ENCODE assay signal across 8 cellular contexts in the genomic region with DNA sequence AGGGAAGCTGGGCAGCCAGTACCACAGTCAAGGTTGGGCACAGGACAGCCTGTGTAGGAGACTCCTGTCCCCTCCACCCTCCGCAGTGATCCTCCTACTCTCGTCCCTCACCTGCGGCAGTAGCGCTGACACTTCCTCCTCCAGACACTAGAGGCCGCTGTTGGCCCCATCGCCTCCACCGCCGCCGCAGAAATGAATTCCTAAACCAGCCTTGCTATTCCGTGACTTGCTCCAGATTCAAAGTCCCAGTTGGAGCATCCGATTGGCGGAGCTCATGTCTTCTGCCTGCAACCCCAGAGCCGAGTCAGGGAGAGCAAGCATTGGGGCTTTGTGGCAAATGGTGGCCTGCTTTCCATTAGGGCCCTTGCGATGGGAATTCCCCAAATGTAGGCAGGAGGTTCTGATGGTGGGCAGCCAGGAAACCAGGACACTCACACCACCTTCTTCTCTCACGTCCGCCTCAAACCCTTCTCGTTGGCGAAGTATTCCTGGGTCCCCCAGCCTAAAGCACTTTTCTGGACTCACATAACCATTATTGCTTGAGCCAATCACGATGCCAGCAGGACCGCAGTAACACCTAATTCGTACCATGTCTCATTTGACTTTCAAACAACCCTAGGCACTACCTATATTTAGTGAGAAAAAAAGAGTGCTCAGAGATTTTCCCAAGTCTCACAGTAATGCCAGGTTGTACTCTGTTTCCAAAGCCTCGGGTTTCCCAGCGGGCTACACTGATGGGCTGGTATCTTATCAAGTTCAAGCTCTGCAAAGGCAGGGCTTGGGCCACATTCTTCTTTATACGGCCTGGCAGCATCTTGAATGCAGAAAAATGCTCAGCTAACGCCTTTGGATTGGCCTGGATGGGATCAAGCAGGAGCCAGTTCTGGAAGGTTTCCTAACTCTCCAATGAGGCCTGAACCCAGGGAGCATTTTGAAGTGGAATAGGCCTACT. TPM values are rescaled to one million over a fixed set of nuclear protein-coding genes. Genes with fewer than 3 reads are reported as not detected.
DNase-seq lines count a peak whose midpoint lies in the region; ATAC-seq and TF ChIP-seq lines count a peak whose summit lies in the region.

No MANE protein-coding gene starts in this region.

- peak in 2 of 3 donors; percentile 3 to 94 for TF ChIP-seq CTCF in lower leg skin (IDR thresholded peaks at IDR 0.05)

- 20 to 21% methylated on average over 25 of the region's 25 CpGs for WGBS in lower leg skin, 2 donors

- H3K4me3 ChIP-seq in GM08714 (ENCODE audit: low read length), result peak overlapping the region; percentile 53; the same call in 1 of the 2 replicates
- no peak overlapping the region for H3K4me3 ChIP-seq in lower leg skin (ENCODE audit: low read depth, poor library complexity, severe bottlenecking)

- TF ChIP-seq POLR2A in lower leg skin (IDR thresholded peaks at IDR 0.05), result no peak

- ATAC-seq in HG03095 (IDR thresholded peaks at IDR 0.05; ENCODE audit: unreplicated experiment) (peak; percentile 26), GM19397 (IDR thresholded peaks at IDR 0.05; ENCODE audit: unreplicated experiment) (no peak)

- intact Hi-C loops in lower leg skin (cut with DNase I; ENCODE audit: low total_unique reads), result no loop called here

- DNase-seq in NCI-H446 (lab: John Stamatoyannopoulos, UW) (peak; percentile 33 to 73), dermis blood vessel endothelial cell (peak; percentile 83), lower leg skin (ENCODE audit: low spot score in 2 of 2) (peak; percentile 82 to 97)
- DNase-seq in activated CD4-positive, alpha-beta T cell treated with anti-CD3 and anti-CD28 coated beads, Interleukin-2, amount 50 U/mL, for 1 hour, result peak; percentile 74
- peak; percentile 29 to 70 (median 58) for DNase-seq in stimulated activated CD4-positive, alpha-beta T cell treated with anti-CD3 and anti-CD28 coated beads, TNF-alpha, amount 100 ng/mL, for 1 hour (ENCODE audit: low read depth in 3 of 3, low spot score in 1 of 3)

RNA-seq across cellular contexts. Expression of a gene that starts 1.2 kb away (rescaled TPM):
- total RNA-seq in dermis blood vessel endothelial cell (24.0 and 27.7 TPM in 2 replicates), lower leg skin (100 to 1,000 TPM; 125 to 152 (median 140) TPM)

RNA-seq across cellular contexts. Expression of a gene that starts 24.3 kb away (rescaled TPM):
- 19.9 and 23.0 TPM in 2 replicates for total RNA-seq in dermis blood vessel endothelial cell
- 100 to 1,000 TPM; 181 to 522 (median 240) TPM for total RNA-seq in lower leg skin

RNA-seq across cellular contexts. Expression of a gene that starts 24.9 kb away (rescaled TPM):
- total RNA-seq in dermis blood vessel endothelial cell (0.09 TPM in 1 of 2 replicates, not detected in the other), lower leg skin (not detected)

RNA-seq across cellular contexts. Expression of a gene that starts 31.2 kb away (rescaled TPM):
- total RNA-seq in dermis blood vessel endothelial cell (0.17 TPM in 1 of 2 replicates, not detected in the other), lower leg skin (under 1 TPM in 1 of 4 donors, not detected in 3; 0.23 TPM)

RNA-seq across cellular contexts. Expression of a gene that starts 32.7 kb away (rescaled TPM):
- total RNA-seq in dermis blood vessel endothelial cell (24.3 and 24.7 TPM in 2 replicates), lower leg skin (10 to 100 TPM; 12.9 to 26.4 (median 13.8) TPM)
